ENCODE assay signal across 8 cellular contexts in genomic region chr6:26554669-26555504, GRCh38. TPM values are rescaled to one million over a fixed set of nuclear protein-coding genes. Genes with fewer than 3 reads are reported as not detected.
DNase-seq lines count a peak whose midpoint lies in the region; ATAC-seq and TF ChIP-seq lines count a peak whose summit lies in the region.

No MANE protein-coding gene starts in this region.

- H3K27ac ChIP-seq in GM23338 (ENCODE audit: low read depth), result no peak overlapping the region
- no peak overlapping the region for H3K27ac ChIP-seq in urinary bladder (ENCODE audit: low read depth)

- no peaks in the 10 kb centered on the region for H3K9me2 ChIP-seq in GM23338 (ENCODE audit: insufficient read depth)

- DNase-seq in Ammon's horn (ENCODE audit: low spot score) (peak; percentile 54), GM23338 (ENCODE audit: low spot score) (peak; percentile 68), NCI-H82 (lab: John Stamatoyannopoulos, UW) (peak; percentile 88), epithelial cell of proximal tubule (ENCODE audit: low read depth) (no peak), natural killer cell (peak; percentile 51), NCI-H1105 (lab: John Stamatoyannopoulos, UW) (no peak)
- peak; percentile 88 for DNase-seq in activated CD8-positive, alpha-beta memory T cell treated with anti-CD3 and anti-CD28 coated beads for 24 hours

- ATAC-seq in GM23338 (peak; percentile 15), natural killer cell (peak; percentile 21 to 36 (median 30))

- H3K27me3 Mint-ChIP-seq in GM23338 (ENCODE audit: insufficient read depth, low read depth, poor library complexity) (peaks cover 21% of the 10 kb centered on the region), natural killer cell (ENCODE audit: low read depth in 2 of 2) (no peaks in the 10 kb centered on the region)

- H3K36me3 ChIP-seq in GM23338 (ENCODE audit: insufficient read depth) (no peaks in the 10 kb centered on the region), urinary bladder (ENCODE audit: insufficient read depth) (no peaks in the 10 kb centered on the region)

- H3K9me3 Mint-ChIP-seq in GM23338, result peaks cover 5% of the 10 kb centered on the region; the same call in 2 of the 3 replicates
- H3K9me3 Mint-ChIP-seq in natural killer cell, result no peaks in the 10 kb centered on the region

- H3K4me3 Mint-ChIP-seq in GM23338, result no peak overlapping the region
- H3K4me3 Mint-ChIP-seq in natural killer cell, result no peak overlapping the region

- peak overlapping the region; percentile 84 for H2AFZ ChIP-seq in GM23338

- no peaks in the 10 kb centered on the region for H3K27me3 ChIP-seq in GM23338 (ENCODE audit: insufficient read depth)

- WGBS in urinary bladder, result 8% methylated on average over 27 of the region's 27 CpGs

- H3K4me1 ChIP-seq in GM23338 (ENCODE audit: insufficient read depth) (no peaks in the 10 kb centered on the region), urinary bladder (ENCODE audit: insufficient read depth) (no peaks in the 10 kb centered on the region)

- H4K20me1 ChIP-seq in GM23338 (replicated peaks; ENCODE audit: insufficient read depth), result no peaks in the 10 kb centered on the region

- intact Hi-C loops in natural killer cell (cut with micrococcal nuclease), result loop anchor here (1.0 to 10.0 kb wide), 4 partner anchors 13 to 530 kb away; a partner anchor contains a TSS

- no peaks in the 10 kb centered on the region for H3F3A ChIP-seq in GM23338 (replicated peaks; ENCODE audit: low read depth)

- TF ChIP-seq CTCF in GM23338 (conservative IDR thresholded peaks at IDR 0.05; ENCODE audit: low read depth in 2 of 2) (no peak), epithelial cell of proximal tubule (conservative IDR thresholded peaks at IDR 0.05; ENCODE audit: low read depth, low read length) (no peak), natural killer cell (IDR thresholded peaks at IDR 0.05) (no peak)

- no peaks in the 10 kb centered on the region for H3K79me2 ChIP-seq in GM23338 (replicated peaks; ENCODE audit: insufficient read depth)

- H3K4me3 ChIP-seq in GM23338, result peak overlapping the region; percentile 70
- peak overlapping the region; percentile 62 for H3K4me3 ChIP-seq in epithelial cell of proximal tubule (ENCODE audit: low read depth, low read length)
- H3K4me3 ChIP-seq in urinary bladder (ENCODE audit: low read depth, low read length), result peak overlapping the region; percentile 31

- no peak overlapping the region for H3K27ac Mint-ChIP-seq in GM23338
- no peak overlapping the region for H3K27ac Mint-ChIP-seq in natural killer cell

- H3K4me2 ChIP-seq in GM23338, result peak overlapping the region; percentile 83

- H3K4me1 Mint-ChIP-seq in GM23338 (peaks cover 12% of the 10 kb centered on the region; the same call in 2 of the 3 replicates), natural killer cell (peaks cover 21 to 24% of the 10 kb centered on the region in 2 donors)

- no peaks in the 10 kb centered on the region for H3K36me3 Mint-ChIP-seq in GM23338 (ENCODE audit: low read depth)
- no peaks in the 10 kb centered on the region for H3K36me3 Mint-ChIP-seq in natural killer cell

TF ChIP-seq in GM23338, 12 proteins besides CTCF, POLR2A, EP300 and RAD21:
- TF ChIP-seq JUNB (IDR thresholded peaks at IDR 0.05; ENCODE audit: unreplicated experiment) (no peak), CREB1 (CRISPR knock-in tag; IDR thresholded peaks at IDR 0.05; ENCODE audit: low read depth) (0 out of 2 replicates have a peak, but pooled peaks have one; percentile 17)

RNA-seq across cellular contexts. Expression of gene HMGN4, which starts 16.7 kb away (rescaled TPM):
- 76.5 and 91.4 TPM in 2 replicates for total RNA-seq in GM23338 (2014; rRNA removed; shearing (Covaris generic))
- 26.2 and 35.3 TPM in 2 replicates for polyA plus RNA-seq in GM23338 (2016; fragmentation: Nextera tagmentation; extraction: Ambion mirVana)
- total RNA-seq in epithelial cell of proximal tubule, result 60.4 and 94.7 TPM in 2 replicates
- total RNA-seq in natural killer cell, result 10 to 100 TPM; 55.7 to 80.6 (median 70.3) TPM
- 71.5 TPM for total RNA-seq in urinary bladder
- polyA plus RNA-seq in urinary bladder, result 90.7 TPM

RNA-seq across cellular contexts. Expression of gene ABT1, which starts 41.9 kb away (rescaled TPM):
- total RNA-seq in GM23338 (2014; rRNA removed; shearing (Covaris generic)), result 25.7 and 28.9 TPM in 2 replicates
- 28.5 and 29.1 TPM in 2 replicates for polyA plus RNA-seq in GM23338 (2016; fragmentation: Nextera tagmentation; extraction: Ambion mirVana)
- 15.7 and 23.7 TPM in 2 replicates for total RNA-seq in epithelial cell of proximal tubule
- total RNA-seq in natural killer cell, result 10 to 100 TPM; 23.9 to 30.7 (median 29.9) TPM
- 12.3 TPM for total RNA-seq in urinary bladder
- 19.6 TPM for polyA plus RNA-seq in urinary bladder

RNA-seq across cellular contexts. Expression of gene BTN1A1, which starts 54.8 kb away (rescaled TPM):
- total RNA-seq in GM23338 (2014; rRNA removed; shearing (Covaris generic)), result 0.38 and 0.50 TPM in 2 replicates
- polyA plus RNA-seq in GM23338 (2016; fragmentation: Nextera tagmentation; extraction: Ambion mirVana) (0.09 and 0.13 TPM in 2 replicates), urinary bladder (not detected)
- total RNA-seq in epithelial cell of proximal tubule (0.14 TPM in 1 of 2 replicates, not detected in the other), natural killer cell (not detected), urinary bladder (0.16 TPM)

Comparison
In these comparisons a context has a peak if more than half of its experiments do, and no peak if none do; other contexts are left out.
1. DNase-seq: peak in Ammon's horn (single experiment), GM23338 (single experiment), NCI-H82 (single experiment), activated CD8-positive, alpha-beta memory T cell treated with anti-CD3 and anti-CD28 coated beads for 24 hours (single experiment) and natural killer cell (single experiment); none in epithelial cell of proximal tubule (single experiment) and NCI-H1105 (single experiment).
2. Peak in every context shown above with its lines, with median percentiles within 50 percentile points of each other: H3K4me3 ChIP-seq.